Comparison of ENCODE assay signal across 14 cellular contexts in the genomic region with DNA sequence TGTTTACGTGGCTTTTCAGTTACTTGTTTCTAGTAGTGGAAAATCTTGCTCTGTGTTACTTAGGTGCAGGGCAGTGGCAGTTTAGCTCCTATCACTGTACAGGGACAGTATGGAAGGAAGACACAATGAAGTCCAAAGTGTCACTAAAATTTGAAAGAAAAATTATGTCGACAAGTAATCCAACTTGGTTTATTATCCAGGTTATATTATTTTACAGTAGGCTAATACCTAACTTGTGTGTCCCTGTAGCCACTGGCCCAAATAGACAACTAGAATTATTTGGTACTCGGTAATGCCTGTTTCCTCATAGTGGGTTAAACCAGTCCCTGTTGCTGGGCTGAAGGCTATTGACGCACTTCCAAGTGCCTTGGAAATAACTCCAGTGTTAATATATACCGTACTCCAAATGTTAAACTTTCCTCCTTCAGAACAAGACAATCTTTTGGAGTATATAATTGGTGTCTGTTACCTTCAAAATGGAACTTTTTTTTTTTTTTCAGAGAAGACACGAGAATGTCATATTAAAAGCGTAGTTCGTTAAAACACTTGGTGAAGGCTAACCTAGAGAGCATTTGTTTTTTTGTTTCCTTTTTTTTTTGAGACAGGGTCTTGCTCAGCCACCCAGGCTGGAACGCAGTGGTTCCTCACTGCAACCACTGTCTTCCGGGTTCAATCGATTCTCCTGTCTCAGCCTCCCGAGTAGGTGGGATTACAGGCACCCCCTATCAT. TPM values are rescaled to one million over a fixed set of nuclear protein-coding genes. Genes with fewer than 3 reads are reported as not detected.
DNase-seq lines count a peak whose midpoint lies in the region; ATAC-seq, FAIRE-seq and TF ChIP-seq lines count a peak whose summit lies in the region.
"Had no signal": no experiment of that assay in that cellular context is flagged by ENCODE, and none has a peak within 500 bp of the region (broad histone marks: within the 10 kb centered on the region; RNA-seq: fewer than 3 reads in every experiment).

No MANE protein-coding gene starts in this region.

- peaks cover 61% of the 10 kb centered on the region for H4K20me1 ChIP-seq in PC-3 (ENCODE audit: low read length)
- peaks cover 50 to 64% of the 10 kb centered on the region in 2 experiments for H4K20me1 ChIP-seq in H1 (replicated peaks in 1 of 2; ENCODE audit: control insufficient read depth in 1 of 2, insufficient read depth in 2 of 2, low read length in 2 of 2)

- TF ChIP-seq CTCF in PC-3 (conservative IDR thresholded peaks at IDR 0.05; ENCODE audit: low read depth, low read length), result no peak
- no peak for TF ChIP-seq CTCF in H1 (IDR thresholded peaks at IDR 0.05; ENCODE audit: control extremely low read depth in 1 of 3, insufficient read depth in 1 of 3, low read depth in 1 of 3, low read length in 3 of 3)
- TF ChIP-seq CTCF in psoas muscle (IDR thresholded peaks at IDR 0.05), result no peak

- no TSS peak for BruUV-seq in PC-3 (replicated peaks; lab: Mats Ljungman, UMichigan)

- TF ChIP-seq EP300 in H1 (IDR thresholded peaks at IDR 0.05; ENCODE audit: borderline replicate concordance in 1 of 2, low read depth in 2 of 2, low read length in 2 of 2), result no peak

- H3K4me3 ChIP-seq in PC-3 (ENCODE audit: low read length) (peak overlapping the region; percentile 75), H1 (ENCODE audit: extremely low read depth in 1 of 4, insufficient read depth in 2 of 4, low read depth in 3 of 4, low read length in 4 of 4) (peak overlapping the region in 2 of 4 experiments; percentile 70 to 94; a peak in 3 of 8 replicates), psoas muscle (no peak overlapping the region)
- H3K4me3 ChIP-seq: cardiac muscle cell, left lung had no signal

- no peak overlapping the region for H3K27ac ChIP-seq in PC-3 (ENCODE audit: low read length)
- no peak overlapping the region for H3K27ac ChIP-seq in H1 (ENCODE audit: low read depth, low read length)
- peak overlapping the region; percentile 98 for H3K27ac ChIP-seq in psoas muscle
- H3K27ac ChIP-seq: cardiac muscle cell had no signal

- H2AK5ac ChIP-seq in H1 (ENCODE audit: low read depth, low read length), result no peak overlapping the region

- H3K9ac ChIP-seq in PC-3 (ENCODE audit: low read length) (no peak overlapping the region), H1 (replicated peaks in 1 of 4; ENCODE audit: extremely low read depth in 1 of 4, low read depth in 3 of 4, low read length in 3 of 4) (no peak overlapping the region)

- POLR2A ChIA-PET in PC-3 (lab: Charles Lee; ENCODE audit: unreplicated experiment), result no interaction called here
- POLR2A ChIA-PET in H1 (lab: Charles Lee; ENCODE audit: partially characterized antibody), result interaction anchor here (1.0 to 4.0 kb wide), 2 partner anchors 15 to 50 kb away, joined by 4 to 21 read pairs; no protein-coding TSS in a partner anchor

- H3K9me2 ChIP-seq in PC-3 (replicated peaks; ENCODE audit: low read length), result no peaks in the 10 kb centered on the region

- no peaks in the 10 kb centered on the region for H3F3A ChIP-seq in PC-3 (ENCODE audit: low read length, unreplicated experiment)

- no peak overlapping the region for H2BK20ac ChIP-seq in H1 (ENCODE audit: low read length)

- no peak for FAIRE-seq in H1 (lab: Jason Lieb, UNC)
- FAIRE-seq in RCC 7860 (lab: Jason Lieb, UNC), result no peak
- FAIRE-seq: H54 had no signal

- no peak overlapping the region for H4K5ac ChIP-seq in H1 (ENCODE audit: insufficient read length, low read depth, low read length)

- H3K4me2 ChIP-seq in PC-3 (ENCODE audit: low read length), result peak overlapping the region; percentile 81
- H3K4me2 ChIP-seq in H1 (ENCODE audit: insufficient read depth in 1 of 2, low read depth in 2 of 2, low read length in 2 of 2), result peak overlapping the region; percentile 81 to 89

- H3K36me3 ChIP-seq in PC-3 (ENCODE audit: low read depth, low read length), result no peaks in the 10 kb centered on the region
- peaks cover 0 to 17% (median 5%) of the 10 kb centered on the region in 4 experiments; a peak in 2 of 8 replicates for H3K36me3 ChIP-seq in H1 (ENCODE audit: control insufficient read depth in 2 of 4, insufficient read depth in 4 of 4, low read length in 3 of 4)
- no peaks in the 10 kb centered on the region for H3K36me3 ChIP-seq in psoas muscle (ENCODE audit: insufficient read depth in 1 of 2, low read depth in 1 of 2)
- H3K36me3 ChIP-seq: cardiac muscle cell, left lung had no signal

- no peak overlapping the region for H2BK15ac ChIP-seq in H1 (ENCODE audit: low read length)

- H3K27ac Mint-ChIP-seq in activated CD4-positive, alpha-beta T cell treated with anti-CD3 and anti-CD28 coated beads, Interleukin-2, amount 10 ng/mL, durations not matched to agents 24 days and 14 days, result peak overlapping the region; percentile 98

- peaks cover 11% of the 10 kb centered on the region for H3K23me2 ChIP-seq in H1 (ENCODE audit: low read depth, low read length)

- no peak for TF ChIP-seq RAD21 in H1 (IDR thresholded peaks at IDR 0.05 in 1 of 2, conservative IDR thresholded peaks at IDR 0.05 in 1 of 2; ENCODE audit: low read depth in 2 of 2, low read length in 2 of 2)

- CTCF ChIA-PET in PC-3 (lab: Charles Lee) (no interaction called here), H1 (lab: Charles Lee; ENCODE audit: partially characterized antibody) (interaction anchor here (0.5 to 0.9 kb wide), 2 partner anchors 128 to 140 kb away, joined by 3 read pairs; no protein-coding TSS in a partner anchor)

- WGBS in H1 (ENCODE audit: extremely low coverage in 1 of 2, insufficient coverage in 1 of 2, insufficient read length in 1 of 2, insufficient replicate concordance in 2 of 2, low coverage in 1 of 2, low lambda C conversion rate in 2 of 2, missing lambda C conversion rate in 1 of 2), 2 experiments, result 84% methylated on average over 12 of the region's 12 CpGs; no CpG with 5 or more reads in 1 of the 2 experiments
- WGBS in psoas muscle, 3 donors, result 63 to 76% (median 66%) methylated on average over 12 of the region's 12 CpGs

- peak overlapping the region; percentile 87 for H3K4me3 Mint-ChIP-seq in activated CD4-positive, alpha-beta T cell treated with anti-CD3 and anti-CD28 coated beads, Interleukin-2, amount 10 ng/mL, durations not matched to agents 24 days and 14 days

- H4K8ac ChIP-seq in H1 (ENCODE audit: extremely low read depth, insufficient read depth, low read length), result no peak overlapping the region

- H2AFZ ChIP-seq in PC-3 (ENCODE audit: low read length), result no peak overlapping the region
- H2AFZ ChIP-seq in H1 (ENCODE audit: low read length), result no peak overlapping the region

- H3K14ac ChIP-seq in H1 (ENCODE audit: insufficient read length), result no peak overlapping the region

- no peak overlapping the region for H2BK12ac ChIP-seq in H1 (ENCODE audit: low read depth, low read length)

- peaks cover 69% of the 10 kb centered on the region for H3K4me1 Mint-ChIP-seq in activated CD4-positive, alpha-beta T cell treated with anti-CD3 and anti-CD28 coated beads, Interleukin-2, amount 10 ng/mL, durations not matched to agents 24 days and 14 days

- H3K27me3 ChIP-seq in PC-3 (ENCODE audit: low read length), result no peaks in the 10 kb centered on the region
- H3K27me3 ChIP-seq in H1 (replicated peaks in 1 of 4; ENCODE audit: control insufficient read depth in 3 of 4, extremely low read depth in 1 of 4, insufficient read depth in 3 of 4, low read length in 3 of 4), result no peaks in the 10 kb centered on the region
- H3K27me3 ChIP-seq in psoas muscle (ENCODE audit: insufficient read depth in 3 of 3, low read length in 2 of 3), result no peaks in the 10 kb centered on the region
- H3K27me3 ChIP-seq: cardiac muscle cell, left lung had no signal

- no peak overlapping the region for H2BK120ac ChIP-seq in H1 (replicated peaks; ENCODE audit: low read depth, low read length)

- H3K9me3 ChIP-seq in PC-3 (ENCODE audit: low read length) (no peaks in the 10 kb centered on the region), H1 (ENCODE audit: insufficient read depth in 2 of 2, low read depth in 1 of 2, low read length in 1 of 2) (no peaks in the 10 kb centered on the region), psoas muscle (no peaks in the 10 kb centered on the region)
- H3K9me3 ChIP-seq: left lung had no signal

- no peaks in the 10 kb centered on the region for H3K9me3 Mint-ChIP-seq in activated CD4-positive, alpha-beta T cell treated with anti-CD3 and anti-CD28 coated beads, Interleukin-2, amount 10 ng/mL, durations not matched to agents 24 days and 14 days

- DNase-seq in activated CD4-positive, alpha-beta T cell treated with anti-CD3 and anti-CD28 coated beads, Interleukin-2, amount 10 ng/mL, durations not matched to agents 24 days and 14 days, result no peak
- DNase-seq in activated CD4-positive, alpha-beta T cell treated with anti-CD3 and anti-CD28 coated beads for 48 hours, result no peak
- no peak for DNase-seq in PC-3
- DNase-seq in H1 (ENCODE audit: low read depth in 1 of 2, low spot score in 2 of 2), result no peak
- DNase-seq in psoas muscle, result no peak
- DNase-seq in HPDE6-E6E7 (ENCODE audit: extremely low spot score), result no peak
- no peak for DNase-seq in dedifferentiated amniotic fluid mesenchymal stem cell (ENCODE audit: extremely low spot score)
- DNase-seq in RCC 7860 (ENCODE audit: low spot score), result no peak
- DNase-seq: activated CD4-positive, alpha-beta T cell treated with anti-CD3 and anti-CD28 coated beads, Interleukin-2, amount 50 U/mL, for 48 hours; left lung; NCI-H524 treated with DMSO at 0.1 percent for 48 hours; SHP77 treated with DMSO at 0.1 percent for 48 hours had no signal

- no peak overlapping the region for H3K18ac ChIP-seq in H1 (ENCODE audit: extremely low read depth, low read length)

- no peak overlapping the region for H3K4ac ChIP-seq in H1 (replicated peaks; ENCODE audit: insufficient read length, low read depth, low read length)

- H3K79me1 ChIP-seq in H1 (ENCODE audit: low read depth, low read length), result no peaks in the 10 kb centered on the region

- ATAC-seq in PC-3 (no peak), psoas muscle (no peak)
- ATAC-seq: left lung had no signal

- H3K36me3 Mint-ChIP-seq in activated CD4-positive, alpha-beta T cell treated with anti-CD3 and anti-CD28 coated beads, Interleukin-2, amount 10 ng/mL, durations not matched to agents 24 days and 14 days (ENCODE audit: low read depth), result peaks cover 68% of the 10 kb centered on the region

- H4K91ac ChIP-seq in H1 (replicated peaks; ENCODE audit: insufficient read length, low read length), result no peak overlapping the region

- peaks cover 28% of the 10 kb centered on the region for H3K4me1 ChIP-seq in PC-3 (ENCODE audit: insufficient read depth, low read length)
- peaks cover 9 to 25% (median 18%) of the 10 kb centered on the region in 4 experiments for H3K4me1 ChIP-seq in H1 (replicated peaks in 1 of 4; ENCODE audit: control insufficient read depth in 3 of 4, insufficient read depth in 4 of 4, low read length in 3 of 4)
- H3K4me1 ChIP-seq in psoas muscle, result peaks cover 32% of the 10 kb centered on the region

- H2BK5ac ChIP-seq in H1 (ENCODE audit: low read depth, low read length), result no peak overlapping the region

- H3K23ac ChIP-seq in H1 (ENCODE audit: insufficient read length), result no peak overlapping the region

- intact Hi-C loops in activated CD4-positive, alpha-beta T cell treated with anti-CD3 and anti-CD28 coated beads, Interleukin-2, amount 10 ng/mL, durations not matched to agents 24 days and 14 days (cut with micrococcal nuclease), result no loop called here
- intact Hi-C loops in PC-3 (cut with micrococcal nuclease), result no loop called here
- intact Hi-C loops in psoas muscle (cut with DNase I), result loop anchor here (5.0 to 10.0 kb wide), 4 partner anchors 124 to 242 kb away; no protein-coding TSS in a partner anchor

- TF ChIP-seq POLR2A in H1 (IDR thresholded peaks at IDR 0.05; ENCODE audit: control extremely low read depth in 1 of 2, low read depth in 2 of 2, low read length in 2 of 2), result no peak

- H3K79me2 ChIP-seq in PC-3 (ENCODE audit: low read length) (peaks cover 91% of the 10 kb centered on the region), H1 (ENCODE audit: control insufficient read depth in 1 of 2, insufficient read depth in 2 of 2, low read length in 2 of 2) (peaks cover 88 to 92% of the 10 kb centered on the region in 2 experiments)

- H3K56ac ChIP-seq in H1 (replicated peaks; ENCODE audit: insufficient read length, low read depth, low read length), result no peak overlapping the region

- peaks cover 2% of the 10 kb centered on the region for H3K27me3 Mint-ChIP-seq in activated CD4-positive, alpha-beta T cell treated with anti-CD3 and anti-CD28 coated beads, Interleukin-2, amount 10 ng/mL, durations not matched to agents 24 days and 14 days

RNA-seq across cellular contexts. Expression of a gene that starts 4.7 kb away (rescaled TPM):
- 48.7 and 49.5 TPM in 2 replicates for total RNA-seq in activated CD4-positive, alpha-beta T cell treated with anti-CD3 and anti-CD28 coated beads, Interleukin-2, amount 10 ng/mL, durations not matched to agents 24 days and 14 days
- 11.0 and 13.1 TPM in 2 replicates for total RNA-seq in PC-3 (2014; rRNA removed)
- total RNA-seq in H1 (2021; fragmentation: NEBNext Ultra II Directional; extraction: Animal tissue kit (Norgen Biotek cat#: 25700)), result 237 and 239 TPM in 2 replicates
- polyA plus RNA-seq in H1 (2011; rRNA removed), result 60.1 and 75.5 TPM in 2 replicates
- polyA plus RNA-seq in H1 (2011; cell fraction: cytosol; rRNA removed), result 100 TPM
- 111 TPM for polyA plus RNA-seq in H1 (2011; cell fraction: nucleus; rRNA removed)
- polyA plus RNA-seq in H1 (2012, experiment 1 of 2), result 103 to 131 TPM (median 115 TPM) in 4 replicates
- 14.2 TPM for polyA plus RNA-seq in H1 (2012, experiment 2 of 2)
- 237 TPM for polyA plus RNA-seq in H1 (2013, experiment 1 of 2)
- polyA plus RNA-seq in H1 (2013, experiment 2 of 2), result 255 TPM
- 153 and 170 TPM in 2 replicates for polyA minus RNA-seq in H1 (2011; rRNA and poly(A)+ RNA removed)
- 113 TPM for polyA minus RNA-seq in H1 (2011; cell fraction: cytosol; rRNA and poly(A)+ RNA removed)
- 104 TPM for polyA minus RNA-seq in H1 (2011; cell fraction: nucleus; rRNA and poly(A)+ RNA removed)
- total RNA-seq in psoas muscle, result 10 to 100 TPM in 1 of 4 donors, 1 to 10 TPM in 3; 2.8 to 16.1 (median 7.2) TPM
- polyA plus RNA-seq in psoas muscle, result 1 to 10 TPM; 1.1 to 4.9 (median 4.9) TPM

Comparison
In these comparisons a context has a peak if more than half of its experiments do, and no peak if none do; other contexts are left out.
1. intact Hi-C loops: an anchor here in psoas muscle (5.0 to 10.0 kb wide); none called in activated CD4-positive, alpha-beta T cell treated with anti-CD3 and anti-CD28 coated beads, Interleukin-2, amount 10 ng/mL, durations not matched to agents 24 days and 14 days and PC-3.